14 cellular contexts compared by ENCODE assay signal in genomic region chr2:157792345-157793052, GRCh38.
DNase-seq lines count a peak whose midpoint lies in the region; TF ChIP-seq lines count a peak whose summit lies in the region.
"Had no signal": no experiment of that assay in that cellular context is flagged by ENCODE, and none has a peak within 500 bp of the region (broad histone marks: within the 10 kb centered on the region; RNA-seq: fewer than 3 reads in every experiment).

No MANE protein-coding gene starts in this region.

- H3K4me3 ChIP-seq in foreskin fibroblast (ENCODE audit: low read depth in 1 of 2, low read length in 2 of 2) (no peak overlapping the region), smooth muscle cell (no peak overlapping the region), Caco-2 (ENCODE audit: low read depth, low read length) (no peak overlapping the region)

- H3K27ac Mint-ChIP-seq in activated T-helper 1 cell treated with anti-CD3 and anti-CD28 coated beads, Interleukin-12 subunit alpha, Interleukin-12 subunit beta, Interleukin-2, Interleukin-4 antibody, amounts not matched to agents 30 ng/mL and 10 ng/mL and 1 ng/mL, durations not matched to agents 14 hours and 24 hours and 36 hours = peak overlapping the region; percentile 2
- H3K27ac Mint-ChIP-seq in Caco-2 (ENCODE audit: unreplicated experiment) = no peak overlapping the region
- H3K27ac Mint-ChIP-seq: T-helper 1 cell treated with Interleukin-12 subunit alpha and Interleukin-12 subunit beta and Interleukin-4 antibody, amounts not matched to agents 30 μg/mL and 1 μg/mL, for 36 hours had no signal

- CTCF ChIA-PET in Caco-2 (lab: Charles Lee) = interaction anchor here (0.8 kb wide), 1 partner anchor 99 kb away, joined by 4 read pairs; no protein-coding TSS in a partner anchor

- H3K4me1 ChIP-seq in smooth muscle cell (ENCODE audit: low read depth) (peaks cover 33% of the 10 kb centered on the region), Caco-2 (no peaks in the 10 kb centered on the region)

- peak overlapping the region; percentile 56 for H3K4me2 ChIP-seq in smooth muscle cell

- H3F3A ChIP-seq in smooth muscle cell (ENCODE audit: low read depth) = peaks cover 18% of the 10 kb centered on the region

- H3K36me3 ChIP-seq in smooth muscle cell (ENCODE audit: low read depth) (no peaks in the 10 kb centered on the region), Caco-2 (ENCODE audit: control insufficient read depth, insufficient read depth, low read length) (no peaks in the 10 kb centered on the region)

- peaks cover 41% of the 10 kb centered on the region for H3K4me1 Mint-ChIP-seq in activated T-helper 1 cell treated with anti-CD3 and anti-CD28 coated beads, Interleukin-12 subunit alpha, Interleukin-12 subunit beta, Interleukin-2, Interleukin-4 antibody, amounts not matched to agents 30 ng/mL and 10 ng/mL and 1 ng/mL, durations not matched to agents 14 hours and 24 hours and 36 hours (ENCODE audit: low read depth)
- no peaks in the 10 kb centered on the region for H3K4me1 Mint-ChIP-seq in Caco-2 (ENCODE audit: low read depth, unreplicated experiment)

- POLR2A ChIA-PET in Caco-2 (lab: Charles Lee) = no interaction called here

- BruUV-seq in Caco-2 (replicated peaks; lab: Mats Ljungman, UMichigan) = no TSS peak

- H3K9ac ChIP-seq in smooth muscle cell (ENCODE audit: low read depth) = peak overlapping the region; percentile 35
- H3K9ac ChIP-seq: parathyroid adenoma had no signal

- H2AFZ ChIP-seq in smooth muscle cell (ENCODE audit: low read depth) = no peak overlapping the region
- H2AFZ ChIP-seq: parathyroid adenoma had no signal

- peak overlapping the region; percentile 69 for H3K27ac ChIP-seq in smooth muscle cell (ENCODE audit: low read depth)
- H3K27ac ChIP-seq: 22Rv1, parathyroid adenoma had no signal

- DNase-seq in DMS53 (lab: John Stamatoyannopoulos, UW) (peak; percentile 29), DMS53 treated with DMSO at 0.1 percent for 48 hours (lab: John Stamatoyannopoulos, UW; ENCODE audit: unreplicated experiment) (no peak), foreskin fibroblast (peak; percentile 50 to 75), smooth muscle cell (lab: John Stamatoyannopoulos, UW; ENCODE audit: unreplicated experiment) (no peak), GM20000 (ENCODE audit: low spot score) (no peak), GM13976 (ENCODE audit: low spot score) (no peak), Caco-2 (no peak)
- no peak for DNase-seq in activated T-helper 1 cell treated with anti-CD3 and anti-CD28 coated beads, Interleukin-12 subunit alpha, Interleukin-12 subunit beta, Interleukin-2, Interleukin-4 antibody, amounts not matched to agents 30 ng/mL and 10 ng/mL and 1 ng/mL, durations not matched to agents 14 hours and 24 hours and 36 hours (ENCODE audit: low spot score)
- DNase-seq: activated CD4-positive, alpha-beta T cell treated with anti-CD3 and anti-CD28 coated beads, Interleukin-2, amount 50 U/mL, for 4 hours; dermis blood vessel endothelial cell; Kasumi-1 had no signal

- no peaks in the 10 kb centered on the region for H3K9me3 Mint-ChIP-seq in activated T-helper 1 cell treated with anti-CD3 and anti-CD28 coated beads, Interleukin-12 subunit alpha, Interleukin-12 subunit beta, Interleukin-2, Interleukin-4 antibody, amounts not matched to agents 30 ng/mL and 10 ng/mL and 1 ng/mL, durations not matched to agents 14 hours and 24 hours and 36 hours
- no peaks in the 10 kb centered on the region for H3K9me3 Mint-ChIP-seq in Caco-2 (ENCODE audit: unreplicated experiment)
- H3K9me3 Mint-ChIP-seq: T-helper 1 cell treated with Interleukin-12 subunit alpha and Interleukin-12 subunit beta and Interleukin-4 antibody, amounts not matched to agents 30 μg/mL and 1 μg/mL, for 36 hours had no signal

- no peak overlapping the region for H3K4me3 Mint-ChIP-seq in activated T-helper 1 cell treated with anti-CD3 and anti-CD28 coated beads, Interleukin-12 subunit alpha, Interleukin-12 subunit beta, Interleukin-2, Interleukin-4 antibody, amounts not matched to agents 30 ng/mL and 10 ng/mL and 1 ng/mL, durations not matched to agents 14 hours and 24 hours and 36 hours
- no peak overlapping the region for H3K4me3 Mint-ChIP-seq in Caco-2 (ENCODE audit: unreplicated experiment)
- H3K4me3 Mint-ChIP-seq: T-helper 1 cell treated with Interleukin-12 subunit alpha and Interleukin-12 subunit beta and Interleukin-4 antibody, amounts not matched to agents 30 μg/mL and 1 μg/mL, for 36 hours had no signal

- in situ Hi-C loops in GM13976 (cut with MboI; ENCODE audit: low sequenced_read_pairs, unreplicated experiment) = loop anchor here (25.0 kb wide), 1 partner anchor 220 kb away; no protein-coding TSS in a partner anchor

- H3K79me2 ChIP-seq in smooth muscle cell (ENCODE audit: low read depth) = peaks cover 17% of the 10 kb centered on the region
- H3K79me2 ChIP-seq: parathyroid adenoma had no signal

- peaks cover 31% of the 10 kb centered on the region for H3K36me3 Mint-ChIP-seq in activated T-helper 1 cell treated with anti-CD3 and anti-CD28 coated beads, Interleukin-12 subunit alpha, Interleukin-12 subunit beta, Interleukin-2, Interleukin-4 antibody, amounts not matched to agents 30 ng/mL and 10 ng/mL and 1 ng/mL, durations not matched to agents 14 hours and 24 hours and 36 hours (ENCODE audit: low read depth)
- H3K36me3 Mint-ChIP-seq in Caco-2 (ENCODE audit: insufficient read depth, unreplicated experiment) = no peaks in the 10 kb centered on the region

- WGBS in smooth muscle cell (ENCODE audit: low lambda C conversion rate) = 8% methylated on average over 3 of the region's 3 CpGs

- no peaks in the 10 kb centered on the region for H3K27me3 Mint-ChIP-seq in activated T-helper 1 cell treated with anti-CD3 and anti-CD28 coated beads, Interleukin-12 subunit alpha, Interleukin-12 subunit beta, Interleukin-2, Interleukin-4 antibody, amounts not matched to agents 30 ng/mL and 10 ng/mL and 1 ng/mL, durations not matched to agents 14 hours and 24 hours and 36 hours (ENCODE audit: insufficient read depth)
- no peaks in the 10 kb centered on the region for H3K27me3 Mint-ChIP-seq in Caco-2 (ENCODE audit: insufficient read depth, unreplicated experiment)

- intact Hi-C loops in activated T-helper 1 cell treated with anti-CD3 and anti-CD28 coated beads, Interleukin-12 subunit alpha, Interleukin-12 subunit beta, Interleukin-2, Interleukin-4 antibody, amounts not matched to agents 30 ng/mL and 10 ng/mL and 1 ng/mL, durations not matched to agents 14 hours and 24 hours and 36 hours (cut with micrococcal nuclease) = loop anchor here (1.0 kb wide), 1 partner anchor 10 kb away; no protein-coding TSS in a partner anchor
- intact Hi-C loops in Caco-2 (cut with micrococcal nuclease; ENCODE audit: unreplicated experiment) = no loop called here

- H3K27me3 ChIP-seq in smooth muscle cell (ENCODE audit: low read depth) (no peaks in the 10 kb centered on the region), Caco-2 (replicated peaks; ENCODE audit: control insufficient read depth, insufficient read depth, low read length) (no peaks in the 10 kb centered on the region)

- no peaks in the 10 kb centered on the region for H3K9me3 ChIP-seq in smooth muscle cell (replicated peaks; ENCODE audit: low read depth)
- no peaks in the 10 kb centered on the region for H3K9me3 ChIP-seq in Caco-2

- no peak for TF ChIP-seq CTCF in foreskin fibroblast (IDR thresholded peaks at IDR 0.05; ENCODE audit: low read depth, low read length)
- TF ChIP-seq CTCF in smooth muscle cell (IDR thresholded peaks at IDR 0.05; ENCODE audit: borderline replicate concordance, insufficient read depth, poor library complexity, severe bottlenecking) = no peak
- TF ChIP-seq CTCF in GM20000 (IDR thresholded peaks at IDR 0.05; ENCODE audit: extremely low read depth, missing control alignments) = no peak
- no peak for TF ChIP-seq CTCF in GM13976 (IDR thresholded peaks at IDR 0.05; ENCODE audit: borderline replicate concordance, control extremely low read depth, extremely low read depth, insufficient read depth, missing control alignments)
- peak in 1 of 2 experiments; percentile 3 for TF ChIP-seq CTCF in Caco-2 (IDR thresholded peaks at IDR 0.05; ENCODE audit: insufficient read depth in 1 of 2, low read depth in 1 of 2, low read length in 1 of 2, severe bottlenecking in 1 of 2, unreplicated experiment in 1 of 2)

- H4K20me1 ChIP-seq in smooth muscle cell (ENCODE audit: low read depth) = peaks cover 19% of the 10 kb centered on the region

Comparison
In these comparisons a context has a peak if more than half of its experiments do, and no peak if none do; other contexts are left out.
1. DNase-seq: peak in DMS53 (single experiment) and foreskin fibroblast (2 of 2); none in DMS53 treated with DMSO at 0.1 percent for 48 hours (single experiment), activated T-helper 1 cell treated with anti-CD3 and anti-CD28 coated beads, Interleukin-12 subunit alpha, Interleukin-12 subunit beta, Interleukin-2, Interleukin-4 antibody, amounts not matched to agents 30 ng/mL and 10 ng/mL and 1 ng/mL, durations not matched to agents 14 hours and 24 hours and 36 hours (single experiment), smooth muscle cell (single experiment), GM20000 (single experiment), GM13976 (single experiment) and Caco-2 (0 of 2).